1 cellular context compared by ENCODE assay signal in genomic region chr5:136984772-136985455, GRCh38.
TF ChIP-seq lines count a peak whose summit lies in the region.

No MANE protein-coding gene starts in this region.

TF ChIP-seq in WTC11, 78 proteins besides CTCF, POLR2A, EP300 and RAD21 (continued from another document):
- TF ChIP-seq AFF4 (CRISPR knock-in tag; IDR thresholded peaks at IDR 0.05; ENCODE audit: borderline replicate concordance) (no peak), SP1 (CRISPR knock-in tag; conservative IDR thresholded peaks at IDR 0.05) (no peak), E2F1 (CRISPR knock-in tag; IDR thresholded peaks at IDR 0.05) (no peak), OVOL2 (CRISPR knock-in tag; IDR thresholded peaks at IDR 0.05; ENCODE audit: borderline replicate concordance) (no peak)
TF ChIP-seq in WTC11: peak in this region for 0.
